Comparison of ENCODE assay signal across 23 cellular contexts in the genomic region with DNA sequence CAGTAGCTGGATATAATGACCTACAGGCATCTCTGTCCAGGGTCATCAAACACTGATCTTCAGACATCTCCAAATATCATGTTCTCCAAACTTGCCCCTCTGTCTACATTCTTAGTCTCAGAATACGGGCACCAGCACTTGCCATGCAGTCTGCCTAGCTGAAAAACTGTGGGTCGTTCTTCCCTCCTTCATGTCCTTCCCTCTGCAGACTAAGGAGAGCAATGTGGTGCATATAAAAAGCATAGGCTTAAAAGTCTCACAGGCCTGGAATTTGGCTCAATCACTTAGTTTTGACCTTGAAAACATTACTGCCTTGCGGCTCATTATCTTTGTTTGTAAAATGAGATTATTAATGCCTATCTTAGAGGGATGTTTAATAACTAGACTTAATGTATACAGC.
A peak's percentile ranks its signal among the peaks of the same experiment; 100 is the strongest.
DNase-seq lines count a peak whose midpoint lies in the region; ATAC-seq and TF ChIP-seq lines count a peak whose summit lies in the region.
"Had no signal": no experiment of that assay in that cellular context is flagged by ENCODE, and none has a peak within 500 bp of the region (broad histone marks: within the 10 kb centered on the region; RNA-seq: fewer than 3 reads in every experiment).

No MANE protein-coding gene starts in this region.

- no peak for TF ChIP-seq EP300 in tibial nerve (IDR thresholded peaks at IDR 0.05)

- peak overlapping the region; percentile 98 for H4K5ac ChIP-seq in IMR-90 (ENCODE audit: low read depth, low read length)

- no peaks in the 10 kb centered on the region for H3K27me3 ChIP-seq in IMR-90 (ENCODE audit: control insufficient read depth, insufficient read depth, low read length)
- H3K27me3 ChIP-seq in brain microvascular endothelial cell (replicated peaks): no peaks in the 10 kb centered on the region
- no peaks in the 10 kb centered on the region for H3K27me3 ChIP-seq in tibial nerve
- no peaks in the 10 kb centered on the region for H3K27me3 ChIP-seq in neuronal stem cell (ENCODE audit: control insufficient read depth in 3 of 3, insufficient read depth in 3 of 3, low read depth in 1 of 3, low read length in 3 of 3)
- H3K27me3 ChIP-seq: BE2C had no signal

- no TSS peak for BruUV-seq in IMR-90 (replicated peaks; lab: Mats Ljungman, UMichigan)

- intact Hi-C loops in IMR-90 (cut with micrococcal nuclease): loop anchor here (5.0 kb wide), 1 partner anchor 362 kb away; the partner anchor contains the start of gene NPR3

- peaks cover 7% of the 10 kb centered on the region; the same call in 1 of the 2 replicates for H3K9me1 ChIP-seq in IMR-90 (ENCODE audit: insufficient read depth, low read length)

- H2BK12ac ChIP-seq in neuronal stem cell (ENCODE audit: low read length): no peak overlapping the region

- H3K27ac ChIP-seq in IMR-90 (ENCODE audit: insufficient read depth, low read length) (peak overlapping the region; percentile 92), brain microvascular endothelial cell (peak overlapping the region; percentile 14), tibial nerve (no peak overlapping the region), neuronal stem cell (replicated peaks; ENCODE audit: low read length) (no peak overlapping the region)
- H3K27ac ChIP-seq: 22Rv1, HL-60 had no signal

- H3K4me1 ChIP-seq in IMR-90 (ENCODE audit: control insufficient read depth, insufficient read depth, low read length) (peaks cover 14% of the 10 kb centered on the region), tibial nerve (peaks cover 0 to under 1% (median 0%) of the 10 kb centered on the region in 4 donors), neuronal stem cell (ENCODE audit: control insufficient read depth in 2 of 2, insufficient read depth in 1 of 2, low read depth in 1 of 2, low read length in 2 of 2) (no peaks in the 10 kb centered on the region)
- H3K4me1 ChIP-seq: BE2C had no signal

- no peaks in the 10 kb centered on the region for H4K20me1 ChIP-seq in IMR-90 (ENCODE audit: insufficient read depth, low read length)

- TF ChIP-seq CTCF in IMR-90 (conservative IDR thresholded peaks at IDR 0.05; ENCODE audit: low read depth, low read length) (no peak), brain microvascular endothelial cell (IDR thresholded peaks at IDR 0.05; ENCODE audit: low read depth, low read length, missing control alignments) (no peak), nephron (IDR thresholded peaks at IDR 0.05; ENCODE audit: unreplicated experiment in 3 of 3) (no peak), tibial nerve (IDR thresholded peaks at IDR 0.05) (no peak)

- TF ChIP-seq RAD21 in IMR-90 (IDR thresholded peaks at IDR 0.05; ENCODE audit: low read length): no peak

- H3K9me3 Mint-ChIP-seq in nephron: peaks cover 3% of the 10 kb centered on the region

- DNase-seq in EH (ENCODE audit: low read depth) (peak; percentile 57), IMR-90 (peak; percentile 60), brain microvascular endothelial cell (no peak), AG08395 (ENCODE audit: low spot score) (no peak), tibial nerve (ENCODE audit: low spot score in 2 of 2) (no peak), neuronal stem cell (ENCODE audit: low spot score) (no peak), DMS79 (lab: John Stamatoyannopoulos, UW) (no peak)
- DNase-seq: BE2C, Calu3, DND-41, Karpas-422, NCI-H1092, NCI-H1417 treated with DMSO at 0.1 percent for 48 hours, NCI-H1694 treated with DMSO at 0.1 percent for 48 hours, NCI-H2081, NCI-H2227 treated with DMSO at 0.1 percent for 48 hours, NCI-H526 treated with DMSO at 0.1 percent for 48 hours, Right ventricle myocardium superior, RPMI8226 had no signal

- POLR2A ChIA-PET in IMR-90 (lab: Charles Lee; ENCODE audit: unreplicated experiment): no interaction called here

- CTCF ChIA-PET in IMR-90 (lab: Yijun Ruan, JAX): no interaction called here

- H4K8ac ChIP-seq in IMR-90 (ENCODE audit: low read depth in 2 of 2, low read length in 2 of 2) (peak overlapping the region; percentile 21 to 79), neuronal stem cell (ENCODE audit: low read depth, low read length) (no peak overlapping the region)

- peak overlapping the region; percentile 65 for H3K9ac ChIP-seq in IMR-90 (ENCODE audit: low read depth, low read length)
- H3K9ac ChIP-seq in neuronal stem cell (ENCODE audit: low read depth, low read length, poor library complexity): no peak overlapping the region

- H3K4me1 Mint-ChIP-seq in nephron: peaks cover 5% of the 10 kb centered on the region

- H2AK9ac ChIP-seq in IMR-90 (replicated peaks; ENCODE audit: low read depth, low read length, poor library complexity): no peak overlapping the region

- no peaks in the 10 kb centered on the region for H3K79me1 ChIP-seq in IMR-90 (ENCODE audit: low read depth in 1 of 2, low read length in 2 of 2)
- no peaks in the 10 kb centered on the region for H3K79me1 ChIP-seq in neuronal stem cell (ENCODE audit: low read depth, low read length)

- H3K18ac ChIP-seq in IMR-90 (ENCODE audit: low read depth, low read length) (peak overlapping the region; percentile 98), neuronal stem cell (ENCODE audit: low read length) (no peak overlapping the region)

- H3K4ac ChIP-seq in IMR-90 (ENCODE audit: low read depth, low read length): peak overlapping the region; percentile 72
- no peak overlapping the region for H3K4ac ChIP-seq in neuronal stem cell (ENCODE audit: low read length)

- H2BK5ac ChIP-seq in IMR-90 (ENCODE audit: low read depth, low read length, poor library complexity, severe bottlenecking): peak overlapping the region; percentile 94
- no peak overlapping the region for H2BK5ac ChIP-seq in neuronal stem cell (ENCODE audit: low read length)

- H3K27me3 Mint-ChIP-seq in nephron (ENCODE audit: low read depth): no peaks in the 10 kb centered on the region

- no peak overlapping the region for H3K4me3 Mint-ChIP-seq in nephron

- H2AK5ac ChIP-seq in IMR-90 (ENCODE audit: low read depth, low read length) (peak overlapping the region; percentile 18), neuronal stem cell (ENCODE audit: low read depth, low read length) (no peak overlapping the region)

- no peak for TF ChIP-seq POLR2A in IMR-90 (IDR thresholded peaks at IDR 0.05; ENCODE audit: low read depth, low read length)
- no peak for TF ChIP-seq POLR2A in tibial nerve (IDR thresholded peaks at IDR 0.05)

- H3K4me2 ChIP-seq in IMR-90 (ENCODE audit: low read depth, low read length) (peak overlapping the region; percentile 19), neuronal stem cell (ENCODE audit: insufficient read depth, low read length, poor library complexity, severe bottlenecking) (no peak overlapping the region)

- no peaks in the 10 kb centered on the region; the same call in 1 of the 2 replicates for H3K9me3 ChIP-seq in IMR-90 (ENCODE audit: control insufficient read depth, insufficient read depth, low read length)
- H3K9me3 ChIP-seq in tibial nerve: no peaks in the 10 kb centered on the region
- H3K9me3 ChIP-seq in neuronal stem cell (replicated peaks in 1 of 2; ENCODE audit: control insufficient read depth in 2 of 2, insufficient read depth in 1 of 2, low read depth in 1 of 2, low read length in 2 of 2): peaks cover 0 to 1% of the 10 kb centered on the region in 2 donors
- H3K9me3 ChIP-seq: BE2C had no signal

- H3K56ac ChIP-seq in IMR-90 (ENCODE audit: extremely low read depth, insufficient read depth, low read length): peak overlapping the region; percentile 63; the same call in 1 of the 2 replicates

- dilution Hi-C loops in IMR-90 (cut with HindIII; ENCODE audit: low sequenced_read_pairs, unreplicated experiment): no loop called here

- H2BK120ac ChIP-seq in IMR-90 (ENCODE audit: low read depth, low read length) (peak overlapping the region; percentile 89), neuronal stem cell (ENCODE audit: low read depth, low read length) (no peak overlapping the region)

- in situ Hi-C loops in IMR-90 (cut with MboI; ENCODE audit: low sequenced_read_pairs): no loop called here
- in situ Hi-C loops in brain microvascular endothelial cell (cut with HindIII; ENCODE audit: low pct_ligation_motif_present, low sequenced_read_pairs): no loop called here

- no peaks in the 10 kb centered on the region for H3K36me3 ChIP-seq in IMR-90 (ENCODE audit: control insufficient read depth, insufficient read depth, low read length)
- H3K36me3 ChIP-seq in brain microvascular endothelial cell (replicated peaks): no peaks in the 10 kb centered on the region
- no peaks in the 10 kb centered on the region for H3K36me3 ChIP-seq in tibial nerve
- H3K36me3 ChIP-seq in neuronal stem cell (replicated peaks in 1 of 2; ENCODE audit: control insufficient read depth in 2 of 2, insufficient read depth in 2 of 2, low read length in 2 of 2): no peaks in the 10 kb centered on the region
- H3K36me3 ChIP-seq: BE2C had no signal

- H4K91ac ChIP-seq in IMR-90 (ENCODE audit: insufficient read depth, low read depth, low read length) (peak overlapping the region; percentile 82), neuronal stem cell (ENCODE audit: low read depth, low read length, poor library complexity) (no peak overlapping the region)

- H3K4me3 ChIP-seq in IMR-90 (ENCODE audit: insufficient read depth, low read depth, low read length) (no peak overlapping the region), brain microvascular endothelial cell (ENCODE audit: low read depth, low read length) (no peak overlapping the region), tibial nerve (no peak overlapping the region), neuronal stem cell (ENCODE audit: low read length in 2 of 2) (no peak overlapping the region)

- H2BK15ac ChIP-seq in IMR-90 (ENCODE audit: low read depth, low read length) (peak overlapping the region; percentile 45; the same call in 1 of the 3 replicates), neuronal stem cell (ENCODE audit: low read length) (no peak overlapping the region)

- H3K27ac Mint-ChIP-seq in nephron: peak overlapping the region in 2 of 3 experiments; percentile 29 to 51

- no peaks in the 10 kb centered on the region for H3K36me3 Mint-ChIP-seq in nephron (ENCODE audit: low read depth)

- H3K23ac ChIP-seq in IMR-90 (ENCODE audit: low read depth, low read length) (peak overlapping the region; percentile 80), neuronal stem cell (ENCODE audit: low read depth, low read length, poor library complexity) (no peak overlapping the region)

- peak; percentile 79 for ATAC-seq in IMR-90 (ENCODE audit: low read depth)
- ATAC-seq: HCT116 had no signal

- H2AFZ ChIP-seq in IMR-90 (replicated peaks; ENCODE audit: low read length, poor library complexity) (peak overlapping the region; percentile 38), neuronal stem cell (ENCODE audit: low read length) (no peak overlapping the region)

- peak overlapping the region; percentile 89 for H2BK20ac ChIP-seq in IMR-90 (ENCODE audit: low read depth, low read length)

- H3K14ac ChIP-seq in IMR-90 (replicated peaks; ENCODE audit: low read depth, low read length) (peak overlapping the region; percentile 79), neuronal stem cell (ENCODE audit: low read length) (no peak overlapping the region)

- WGBS in IMR-90 (ENCODE audit: extremely low coverage in 2 of 2, insufficient read length in 1 of 2), 2 experiments: no CpG with 5 or more reads among the region's 3 CpGs
- 70 to 71% methylated on average over 3 of the region's 3 CpGs for WGBS in tibial nerve, 2 donors
- whole genome bisulfite sequencing in neuronal stem cell (ENCODE audit: extremely low coverage in 2 of 2, insufficient read length in 2 of 2, insufficient replicate concordance in 1 of 2), 2 donors: no CpG with 5 or more reads among the region's 3 CpGs

TF ChIP-seq in IMR-90, 13 proteins besides CTCF, POLR2A, EP300 and RAD21 (continues in another document):
- peak; percentile 36; the same call in 1 of the 2 replicates for TF ChIP-seq BHLHE40 (IDR thresholded peaks at IDR 0.05; ENCODE audit: low read depth, low read length)

Comparison
In these comparisons a context has a peak if more than half of its experiments do, and no peak if none do; other contexts are left out.
1. DNase-seq: peak in EH (single experiment) and IMR-90 (single experiment); none in brain microvascular endothelial cell (single experiment), AG08395 (single experiment), tibial nerve (0 of 2), neuronal stem cell (single experiment) and DMS79 (single experiment).
2. H3K27ac ChIP-seq: peak in IMR-90 (single experiment) and brain microvascular endothelial cell (single experiment); none in tibial nerve (0 of 4) and neuronal stem cell (single experiment).